ENCODE assay signal across 1 cellular context in the genomic region with DNA sequence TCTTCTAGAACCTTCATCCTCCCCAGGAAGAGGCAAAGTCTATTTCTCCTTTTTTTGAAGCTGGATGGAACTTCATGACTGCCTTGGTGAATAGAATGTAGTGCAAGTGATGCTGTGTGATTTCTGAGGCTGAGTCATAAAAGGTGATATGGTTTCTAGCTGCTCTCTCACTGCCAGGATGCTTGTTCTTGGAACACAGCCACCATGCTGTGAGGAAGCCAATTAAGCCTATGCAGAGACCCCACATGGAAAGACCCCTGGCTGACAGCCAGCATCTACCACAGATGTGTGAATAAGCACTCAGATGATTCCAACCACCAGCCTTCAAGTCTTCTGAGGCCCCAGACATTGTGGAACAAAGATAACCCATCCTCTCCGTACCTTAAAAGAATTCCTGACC.
TF ChIP-seq lines count a peak whose summit lies in the region.

No MANE protein-coding gene starts in this region.

TF ChIP-seq in HEK293, 187 proteins besides CTCF, POLR2A, EP300 and RAD21 (continued from another document):
- TF ChIP-seq, protein P1, sequence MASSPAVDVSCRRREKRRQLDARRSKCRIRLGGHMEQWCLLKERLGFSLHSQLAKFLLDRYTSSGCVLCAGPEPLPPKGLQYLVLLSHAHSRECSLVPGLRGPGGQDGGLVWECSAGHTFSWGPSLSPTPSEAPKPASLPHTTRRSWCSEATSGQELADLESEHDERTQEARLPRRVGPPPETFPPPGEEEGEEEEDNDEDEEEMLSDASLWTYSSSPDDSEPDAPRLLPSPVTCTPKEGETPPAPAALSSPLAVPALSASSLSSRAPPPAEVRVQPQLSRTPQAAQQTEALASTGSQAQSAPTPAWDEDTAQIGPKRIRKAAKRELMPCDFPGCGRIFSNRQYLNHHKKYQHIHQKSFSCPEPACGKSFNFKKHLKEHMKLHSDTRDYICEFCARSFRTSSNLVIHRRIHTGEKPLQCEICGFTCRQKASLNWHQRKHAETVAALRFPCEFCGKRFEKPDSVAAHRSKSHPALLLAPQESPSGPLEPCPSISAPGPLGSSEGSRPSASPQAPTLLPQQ (tag by site-specific recombination; IDR thresholded peaks at IDR 0.05), result peak; percentile 74
- TF ChIP-seq SP7 (tag by site-specific recombination; IDR thresholded peaks at IDR 0.05), result no peak
- TF ChIP-seq ZNF423 (tag by site-specific recombination; IDR thresholded peaks at IDR 0.05), result no peak
- TF ChIP-seq, protein P2, sequence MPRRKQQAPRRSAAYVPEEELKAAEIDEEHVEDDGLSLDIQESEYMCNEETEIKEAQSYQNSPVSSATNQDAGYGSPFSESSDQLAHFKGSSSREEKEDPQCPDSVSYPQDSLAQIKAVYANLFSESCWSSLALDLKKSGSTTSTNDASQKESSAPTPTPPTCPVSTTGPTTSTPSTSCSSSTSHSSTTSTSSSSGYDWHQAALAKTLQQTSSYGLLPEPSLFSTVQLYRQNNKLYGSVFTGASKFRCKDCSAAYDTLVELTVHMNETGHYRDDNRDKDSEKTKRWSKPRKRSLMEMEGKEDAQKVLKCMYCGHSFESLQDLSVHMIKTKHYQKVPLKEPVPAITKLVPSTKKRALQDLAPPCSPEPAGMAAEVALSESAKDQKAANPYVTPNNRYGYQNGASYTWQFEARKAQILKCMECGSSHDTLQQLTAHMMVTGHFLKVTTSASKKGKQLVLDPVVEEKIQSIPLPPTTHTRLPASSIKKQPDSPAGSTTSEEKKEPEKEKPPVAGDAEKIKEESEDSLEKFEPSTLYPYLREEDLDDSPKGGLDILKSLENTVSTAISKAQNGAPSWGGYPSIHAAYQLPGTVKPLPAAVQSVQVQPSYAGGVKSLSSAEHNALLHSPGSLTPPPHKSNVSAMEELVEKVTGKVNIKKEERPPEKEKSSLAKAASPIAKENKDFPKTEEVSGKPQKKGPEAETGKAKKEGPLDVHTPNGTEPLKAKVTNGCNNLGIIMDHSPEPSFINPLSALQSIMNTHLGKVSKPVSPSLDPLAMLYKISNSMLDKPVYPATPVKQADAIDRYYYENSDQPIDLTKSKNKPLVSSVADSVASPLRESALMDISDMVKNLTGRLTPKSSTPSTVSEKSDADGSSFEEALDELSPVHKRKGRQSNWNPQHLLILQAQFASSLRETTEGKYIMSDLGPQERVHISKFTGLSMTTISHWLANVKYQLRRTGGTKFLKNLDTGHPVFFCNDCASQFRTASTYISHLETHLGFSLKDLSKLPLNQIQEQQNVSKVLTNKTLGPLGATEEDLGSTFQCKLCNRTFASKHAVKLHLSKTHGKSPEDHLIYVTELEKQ (tag by site-specific recombination; IDR thresholded peaks at IDR 0.05; ENCODE audit: borderline replicate concordance), result no peak
- TF ChIP-seq OVOL3 (tag by site-specific recombination; IDR thresholded peaks at IDR 0.05), result no peak
- TF ChIP-seq ZNF791 (tag by site-specific recombination; IDR thresholded peaks at IDR 0.05), result no peak
- TF ChIP-seq, protein P3, sequence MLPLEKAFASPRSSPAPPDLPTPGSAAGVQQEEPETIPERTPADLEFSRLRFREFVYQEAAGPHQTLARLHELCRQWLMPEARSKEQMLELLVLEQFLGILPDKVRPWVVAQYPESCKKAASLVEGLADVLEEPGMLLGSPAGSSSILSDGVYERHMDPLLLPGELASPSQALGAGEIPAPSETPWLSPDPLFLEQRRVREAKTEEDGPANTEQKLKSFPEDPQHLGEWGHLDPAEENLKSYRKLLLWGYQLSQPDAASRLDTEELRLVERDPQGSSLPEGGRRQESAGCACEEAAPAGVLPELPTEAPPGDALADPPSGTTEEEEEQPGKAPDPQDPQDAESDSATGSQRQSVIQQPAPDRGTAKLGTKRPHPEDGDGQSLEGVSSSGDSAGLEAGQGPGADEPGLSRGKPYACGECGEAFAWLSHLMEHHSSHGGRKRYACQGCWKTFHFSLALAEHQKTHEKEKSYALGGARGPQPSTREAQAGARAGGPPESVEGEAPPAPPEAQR (tag by site-specific recombination; IDR thresholded peaks at IDR 0.05), result no peak
- no peak for TF ChIP-seq ZNF248 (tag by site-specific recombination; IDR thresholded peaks at IDR 0.05)
- no peak for TF ChIP-seq ZNF623 (tag by site-specific recombination; IDR thresholded peaks at IDR 0.05)
- TF ChIP-seq ZNF501 (tag by site-specific recombination; IDR thresholded peaks at IDR 0.05), result no peak
- TF ChIP-seq ZNF596 (tag by site-specific recombination; IDR thresholded peaks at IDR 0.05), result no peak
- peak; percentile 58; the same call in 1 of the 2 replicates for TF ChIP-seq ZSCAN30 (tag by site-specific recombination; IDR thresholded peaks at IDR 0.05)
- TF ChIP-seq, protein P4, sequence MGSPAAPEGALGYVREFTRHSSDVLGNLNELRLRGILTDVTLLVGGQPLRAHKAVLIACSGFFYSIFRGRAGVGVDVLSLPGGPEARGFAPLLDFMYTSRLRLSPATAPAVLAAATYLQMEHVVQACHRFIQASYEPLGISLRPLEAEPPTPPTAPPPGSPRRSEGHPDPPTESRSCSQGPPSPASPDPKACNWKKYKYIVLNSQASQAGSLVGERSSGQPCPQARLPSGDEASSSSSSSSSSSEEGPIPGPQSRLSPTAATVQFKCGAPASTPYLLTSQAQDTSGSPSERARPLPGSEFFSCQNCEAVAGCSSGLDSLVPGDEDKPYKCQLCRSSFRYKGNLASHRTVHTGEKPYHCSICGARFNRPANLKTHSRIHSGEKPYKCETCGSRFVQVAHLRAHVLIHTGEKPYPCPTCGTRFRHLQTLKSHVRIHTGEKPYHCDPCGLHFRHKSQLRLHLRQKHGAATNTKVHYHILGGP (tag by site-specific recombination; IDR thresholded peaks at IDR 0.05), result peak; percentile 76
- TF ChIP-seq ZNF391 (tag by site-specific recombination; IDR thresholded peaks at IDR 0.05; ENCODE audit: borderline replicate concordance, low read depth), result no peak
